ENCODE assay signal across 8 cellular contexts in the genomic region with DNA sequence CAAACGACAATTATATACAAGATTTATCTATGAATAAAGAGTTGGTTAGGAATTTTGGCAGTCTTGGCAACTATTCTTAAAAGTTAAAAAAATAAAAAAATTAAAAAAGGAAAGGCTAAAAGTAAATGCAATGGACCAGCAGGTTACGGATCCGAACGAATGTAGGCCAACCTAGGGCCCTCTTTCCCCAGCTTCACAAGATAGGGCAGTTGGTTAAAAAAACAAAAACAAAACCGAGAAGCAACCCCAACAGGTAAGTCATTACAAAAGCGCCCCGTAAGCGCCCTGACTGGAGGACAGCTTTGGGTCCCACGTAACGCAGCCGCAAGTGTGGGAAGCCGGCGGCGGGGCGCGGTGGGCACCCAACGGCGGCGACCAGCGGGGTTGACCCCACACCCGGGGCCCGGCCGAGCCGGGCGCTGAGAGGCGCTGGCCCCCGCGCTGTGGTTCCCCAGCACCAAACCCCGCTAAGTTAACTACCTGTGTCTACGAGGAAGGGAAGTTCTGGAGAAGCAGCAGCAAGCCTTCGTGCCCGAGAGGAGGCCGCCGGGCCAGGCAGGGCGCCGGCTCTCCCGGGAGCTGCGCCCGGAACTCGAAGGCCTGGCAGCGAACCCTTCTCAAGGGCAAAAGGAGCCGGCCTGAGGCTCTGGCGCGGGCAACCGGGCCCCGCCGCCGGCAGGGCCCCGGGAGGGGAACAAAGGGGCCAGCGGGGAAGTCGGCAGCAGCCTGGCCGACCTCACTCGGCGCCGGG. TPM values are rescaled to one million over a fixed set of nuclear protein-coding genes. Genes with fewer than 3 reads are reported as not detected.
DNase-seq lines count a peak whose midpoint lies in the region; ATAC-seq, FAIRE-seq and TF ChIP-seq lines count a peak whose summit lies in the region.

No MANE protein-coding gene starts in this region.

- no peaks in the 10 kb centered on the region for H3K27me3 ChIP-seq in HCT116 (ENCODE audit: insufficient read depth, low read length)
- H3K27me3 ChIP-seq in stomach smooth muscle (ENCODE audit: control insufficient read depth in 1 of 2, insufficient read depth in 2 of 2, low read length in 2 of 2), result no peaks in the 10 kb centered on the region

- ATAC-seq in HCT116, result peak; percentile 1
- ATAC-seq in natural killer cell, result peak; percentile 1 to 3 (median 1)

- peak overlapping the region; percentile 89 for H3K4me3 Mint-ChIP-seq in natural killer cell

- peak overlapping the region; percentile 97 for H3K9ac ChIP-seq in HCT116 (ENCODE audit: low read length)
- H3K9ac ChIP-seq in stomach smooth muscle (ENCODE audit: low read length in 2 of 2), result peak overlapping the region; percentile 94 to 98

- no peak for FAIRE-seq in GM12892 (lab: Jason Lieb, UNC)

- H3K79me2 ChIP-seq in HCT116 (ENCODE audit: insufficient read depth, low read length), result peaks cover 58% of the 10 kb centered on the region

- no peak overlapping the region for H2AFZ ChIP-seq in HCT116 (ENCODE audit: low read depth, low read length, poor library complexity, severe bottlenecking)

- peak overlapping the region; percentile 99 for H3K27ac Mint-ChIP-seq in natural killer cell

- H3K9me3 Mint-ChIP-seq in natural killer cell, result no peaks in the 10 kb centered on the region

- peaks cover 43 to 57% of the 10 kb centered on the region in 2 donors for H3K4me1 Mint-ChIP-seq in natural killer cell

- CTCF ChIA-PET in HCT116 (lab: Charles Lee), result interaction anchor here (1.0 to 2.8 kb wide), 4 partner anchors 11 to 23 kb away, joined by 3 to 13 read pairs (median 8); no protein-coding TSS in a partner anchor

- no peaks in the 10 kb centered on the region for H3K36me3 Mint-ChIP-seq in natural killer cell

- DNase-seq in GM12892 (ENCODE audit: insufficient read length) (peak; percentile 23), HCT116 (ENCODE audit: low read depth, low spot score) (no peak), NCI-H1105 (lab: John Stamatoyannopoulos, UW) (peak; percentile 25), activated T-cell treated with anti-CD3 and anti-CD28 coated beads for 24 hours (ENCODE audit: low read depth) (peak; percentile 47), erythroblast (lab: John Stamatoyannopoulos, UW) (peak; percentile 74 to 87), natural killer cell (peak; percentile 55), AML-193 (lab: John Stamatoyannopoulos, UW) (no peak)

- H3K4me1 ChIP-seq in HCT116 (ENCODE audit: control insufficient read depth in 1 of 2, insufficient read depth in 2 of 2, low read length in 2 of 2) (peaks cover 24 to 41% of the 10 kb centered on the region in 2 experiments), stomach smooth muscle (ENCODE audit: control insufficient read depth, insufficient read depth, low read length) (peaks cover 15% of the 10 kb centered on the region)

- TF ChIP-seq CTCF in HCT116 (IDR thresholded peaks at IDR 0.05 in 2 of 3, conservative IDR thresholded peaks at IDR 0.05 in 1 of 3; ENCODE audit: borderline replicate concordance in 1 of 3, insufficient read depth in 1 of 3, low read depth in 2 of 3, low read length in 2 of 3) (no peak), natural killer cell (IDR thresholded peaks at IDR 0.05) (no peak)

- peaks cover 3% of the 10 kb centered on the region; the same call in 1 of the 2 replicates for H4K20me1 ChIP-seq in HCT116 (ENCODE audit: insufficient read depth)

- no peaks in the 10 kb centered on the region for H3K9me2 ChIP-seq in HCT116 (ENCODE audit: insufficient read depth)

- TF ChIP-seq POLR2A in GM12892 (IDR thresholded peaks at IDR 0.05; ENCODE audit: low read depth, low read length) (no peak), HCT116 (IDR thresholded peaks at IDR 0.05; ENCODE audit: borderline replicate concordance, extremely low read depth, insufficient read depth, insufficient read length) (no peak), erythroblast (IDR thresholded peaks at IDR 0.05; ENCODE audit: low read length) (no peak)

- H3K27ac ChIP-seq in HCT116 (ENCODE audit: low read depth, low read length), result peak overlapping the region; percentile 99
- H3K27ac ChIP-seq in stomach smooth muscle (ENCODE audit: low read length), result peak overlapping the region; percentile 96

- H3K4me2 ChIP-seq in HCT116 (ENCODE audit: low read length), result peak overlapping the region; percentile 93

- no TSS peak for BruUV-seq in HCT116 (replicated peaks; lab: Mats Ljungman, UMichigan)

- H3K9me3 ChIP-seq in HCT116 (ENCODE audit: control insufficient read depth in 1 of 2, insufficient read depth in 1 of 2, low read depth in 1 of 2, low read length in 2 of 2) (no peaks in the 10 kb centered on the region), stomach smooth muscle (ENCODE audit: control insufficient read depth in 2 of 2, low read length in 2 of 2) (no peaks in the 10 kb centered on the region)

- intact Hi-C loops in HCT116 (cut with micrococcal nuclease), result loop anchor here (10.0 kb wide), 1 partner anchor 148 kb away; no protein-coding TSS in a partner anchor
- intact Hi-C loops in natural killer cell (cut with micrococcal nuclease), result loop anchor here (5.0 kb wide), 5 partner anchors 151 to 871 kb away; partner anchors contain the start of genes AP4S1, ARHGAP5, NUBPL and SCFD1

- POLR2A ChIA-PET in HCT116 (lab: Charles Lee), result interaction anchor here (0.6 to 4.2 kb wide), 2 partner anchors 23 to 87 kb away, joined by 3 to 29 read pairs; no protein-coding TSS in a partner anchor

- H3K4me3 ChIP-seq in HCT116 (replicated peaks in 1 of 2; ENCODE audit: low read depth in 1 of 2, low read length in 2 of 2), result peak overlapping the region; percentile 83 to 84
- H3K4me3 ChIP-seq in stomach smooth muscle (ENCODE audit: low read length in 2 of 2), result peak overlapping the region; percentile 72 to 87

- H3K36me3 ChIP-seq in HCT116 (ENCODE audit: control insufficient read depth in 1 of 2, insufficient read depth in 2 of 2, low read length in 2 of 2) (peaks cover 0 to 10% of the 10 kb centered on the region in 2 experiments; a peak in 1 of 4 replicates), stomach smooth muscle (ENCODE audit: control insufficient read depth in 2 of 2, insufficient read depth in 2 of 2, low read length in 2 of 2) (peaks cover 3 to 6% of the 10 kb centered on the region in 2 donors)

- TF ChIP-seq RAD21 in HCT116 (IDR thresholded peaks at IDR 0.05; ENCODE audit: low read depth), result no peak

- RAD21 ChIA-PET in HCT116 (lab: Charles Lee; ENCODE audit: low non-redundant PET in 1 of 2, low total read pairs in 2 of 2, uncharacterized antibody in 2 of 2, unreplicated experiment in 2 of 2), result no interaction called here

- no peaks in the 10 kb centered on the region for H3K27me3 Mint-ChIP-seq in natural killer cell (ENCODE audit: low read depth in 2 of 2)

TF ChIP-seq in HCT116, 20 proteins besides CTCF, POLR2A, EP300 and RAD21:
- no peak for TF ChIP-seq ZBTB33 (IDR thresholded peaks at IDR 0.05; ENCODE audit: extremely low read depth, insufficient replicate concordance, low read length)
- 0 out of 2 replicates have a peak, but pooled peaks have one; percentile 94 for TF ChIP-seq ZFX (IDR thresholded peaks at IDR 0.05)

RNA-seq across cellular contexts. Expression of gene HECTD1, which starts 0.9 kb away (rescaled TPM):
- 50.8 TPM for polyA plus RNA-seq in GM12892 (2012; ENCODE audit: missing spikeins)
- total RNA-seq in HCT116 (2021; ENCODE audit: unreplicated experiment), result 160 TPM
- 68.8 and 71.3 TPM in 2 replicates for polyA plus RNA-seq in HCT116 (2012)
- 100 to 1,000 TPM; 162 to 202 (median 179) TPM for total RNA-seq in natural killer cell

Comparison
In these comparisons a context has a peak if more than half of its experiments do, and no peak if none do; other contexts are left out.
1. DNase-seq: peak in GM12892 (single experiment), NCI-H1105 (single experiment), activated T-cell treated with anti-CD3 and anti-CD28 coated beads for 24 hours (single experiment), erythroblast (2 of 2) and natural killer cell (single experiment); none in HCT116 (single experiment) and AML-193 (0 of 2).